ENCODE assay signal across 1 cellular context in genomic region chr19:52095172-52096014, GRCh38.
TF ChIP-seq lines count a peak whose summit lies in the region.

TSS of gene ZNF841 (minus strand) at chr19:52095765. CDS start at chr19:52084801, 10,964 bp downstream.

TF ChIP-seq in HEK293, 187 proteins besides CTCF, POLR2A, EP300 and RAD21 (continued from another document):
- TF ChIP-seq AEBP2 (tag by site-specific recombination; IDR thresholded peaks at IDR 0.05; ENCODE audit: borderline replicate concordance) (no peak), SCRT2 (tag by site-specific recombination; IDR thresholded peaks at IDR 0.05) (no peak), ZNF138 (tag by site-specific recombination; IDR thresholded peaks at IDR 0.05; ENCODE audit: borderline replicate concordance) (no peak), PRDM1 (tag by site-specific recombination; IDR thresholded peaks at IDR 0.05) (peak; percentile 48; the same call in 1 of the 2 replicates), ZNF404 (tag by site-specific recombination; IDR thresholded peaks at IDR 0.05) (no peak), ZNF211 (tag by site-specific recombination; IDR thresholded peaks at IDR 0.05; ENCODE audit: low read depth) (no peak), ZBTB1 (tag by site-specific recombination; IDR thresholded peaks at IDR 0.05) (no peak), ZNF426 (tag by site-specific recombination; IDR thresholded peaks at IDR 0.05) (no peak), ZNF398 (tag by site-specific recombination; IDR thresholded peaks at IDR 0.05) (no peak), ZNF701 (tag by site-specific recombination; IDR thresholded peaks at IDR 0.05) (no peak), ZNF776 (tag by site-specific recombination; IDR thresholded peaks at IDR 0.05; ENCODE audit: borderline replicate concordance) (no peak), ZNF19 (tag by site-specific recombination; IDR thresholded peaks at IDR 0.05; ENCODE audit: low read depth) (no peak), REPIN1 (tag by site-specific recombination; IDR thresholded peaks at IDR 0.05; ENCODE audit: low read depth) (no peak), ZNF621 (tag by site-specific recombination; IDR thresholded peaks at IDR 0.05) (no peak), ZFP3 (tag by site-specific recombination; IDR thresholded peaks at IDR 0.05; ENCODE audit: low read depth) (no peak), HOXC10 (CRISPR knock-in tag; IDR thresholded peaks at IDR 0.05) (peak; percentile 64; the same call in 1 of the 2 replicates), SCRT1 (tag by site-specific recombination; IDR thresholded peaks at IDR 0.05; ENCODE audit: borderline replicate concordance) (no peak), ZNF707 (tag by site-specific recombination; IDR thresholded peaks at IDR 0.05) (no peak)
- TF ChIP-seq, protein P1, sequence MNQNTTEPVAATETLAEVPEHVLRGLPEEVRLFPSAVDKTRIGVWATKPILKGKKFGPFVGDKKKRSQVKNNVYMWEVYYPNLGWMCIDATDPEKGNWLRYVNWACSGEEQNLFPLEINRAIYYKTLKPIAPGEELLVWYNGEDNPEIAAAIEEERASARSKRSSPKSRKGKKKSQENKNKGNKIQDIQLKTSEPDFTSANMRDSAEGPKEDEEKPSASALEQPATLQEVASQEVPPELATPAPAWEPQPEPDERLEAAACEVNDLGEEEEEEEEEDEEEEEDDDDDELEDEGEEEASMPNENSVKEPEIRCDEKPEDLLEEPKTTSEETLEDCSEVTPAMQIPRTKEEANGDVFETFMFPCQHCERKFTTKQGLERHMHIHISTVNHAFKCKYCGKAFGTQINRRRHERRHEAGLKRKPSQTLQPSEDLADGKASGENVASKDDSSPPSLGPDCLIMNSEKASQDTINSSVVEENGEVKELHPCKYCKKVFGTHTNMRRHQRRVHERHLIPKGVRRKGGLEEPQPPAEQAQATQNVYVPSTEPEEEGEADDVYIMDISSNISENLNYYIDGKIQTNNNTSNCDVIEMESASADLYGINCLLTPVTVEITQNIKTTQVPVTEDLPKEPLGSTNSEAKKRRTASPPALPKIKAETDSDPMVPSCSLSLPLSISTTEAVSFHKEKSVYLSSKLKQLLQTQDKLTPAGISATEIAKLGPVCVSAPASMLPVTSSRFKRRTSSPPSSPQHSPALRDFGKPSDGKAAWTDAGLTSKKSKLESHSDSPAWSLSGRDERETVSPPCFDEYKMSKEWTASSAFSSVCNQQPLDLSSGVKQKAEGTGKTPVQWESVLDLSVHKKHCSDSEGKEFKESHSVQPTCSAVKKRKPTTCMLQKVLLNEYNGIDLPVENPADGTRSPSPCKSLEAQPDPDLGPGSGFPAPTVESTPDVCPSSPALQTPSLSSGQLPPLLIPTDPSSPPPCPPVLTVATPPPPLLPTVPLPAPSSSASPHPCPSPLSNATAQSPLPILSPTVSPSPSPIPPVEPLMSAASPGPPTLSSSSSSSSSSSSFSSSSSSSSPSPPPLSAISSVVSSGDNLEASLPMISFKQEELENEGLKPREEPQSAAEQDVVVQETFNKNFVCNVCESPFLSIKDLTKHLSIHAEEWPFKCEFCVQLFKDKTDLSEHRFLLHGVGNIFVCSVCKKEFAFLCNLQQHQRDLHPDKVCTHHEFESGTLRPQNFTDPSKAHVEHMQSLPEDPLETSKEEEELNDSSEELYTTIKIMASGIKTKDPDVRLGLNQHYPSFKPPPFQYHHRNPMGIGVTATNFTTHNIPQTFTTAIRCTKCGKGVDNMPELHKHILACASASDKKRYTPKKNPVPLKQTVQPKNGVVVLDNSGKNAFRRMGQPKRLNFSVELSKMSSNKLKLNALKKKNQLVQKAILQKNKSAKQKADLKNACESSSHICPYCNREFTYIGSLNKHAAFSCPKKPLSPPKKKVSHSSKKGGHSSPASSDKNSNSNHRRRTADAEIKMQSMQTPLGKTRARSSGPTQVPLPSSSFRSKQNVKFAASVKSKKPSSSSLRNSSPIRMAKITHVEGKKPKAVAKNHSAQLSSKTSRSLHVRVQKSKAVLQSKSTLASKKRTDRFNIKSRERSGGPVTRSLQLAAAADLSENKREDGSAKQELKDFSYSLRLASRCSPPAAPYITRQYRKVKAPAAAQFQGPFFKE (tag by site-specific recombination; IDR thresholded peaks at IDR 0.05; ENCODE audit: borderline replicate concordance): no peak
- TF ChIP-seq, protein P2, sequence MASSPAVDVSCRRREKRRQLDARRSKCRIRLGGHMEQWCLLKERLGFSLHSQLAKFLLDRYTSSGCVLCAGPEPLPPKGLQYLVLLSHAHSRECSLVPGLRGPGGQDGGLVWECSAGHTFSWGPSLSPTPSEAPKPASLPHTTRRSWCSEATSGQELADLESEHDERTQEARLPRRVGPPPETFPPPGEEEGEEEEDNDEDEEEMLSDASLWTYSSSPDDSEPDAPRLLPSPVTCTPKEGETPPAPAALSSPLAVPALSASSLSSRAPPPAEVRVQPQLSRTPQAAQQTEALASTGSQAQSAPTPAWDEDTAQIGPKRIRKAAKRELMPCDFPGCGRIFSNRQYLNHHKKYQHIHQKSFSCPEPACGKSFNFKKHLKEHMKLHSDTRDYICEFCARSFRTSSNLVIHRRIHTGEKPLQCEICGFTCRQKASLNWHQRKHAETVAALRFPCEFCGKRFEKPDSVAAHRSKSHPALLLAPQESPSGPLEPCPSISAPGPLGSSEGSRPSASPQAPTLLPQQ (tag by site-specific recombination; IDR thresholded peaks at IDR 0.05): 0 out of 2 replicates have a peak, but pooled peaks have one; percentile 13
- TF ChIP-seq, protein P3, sequence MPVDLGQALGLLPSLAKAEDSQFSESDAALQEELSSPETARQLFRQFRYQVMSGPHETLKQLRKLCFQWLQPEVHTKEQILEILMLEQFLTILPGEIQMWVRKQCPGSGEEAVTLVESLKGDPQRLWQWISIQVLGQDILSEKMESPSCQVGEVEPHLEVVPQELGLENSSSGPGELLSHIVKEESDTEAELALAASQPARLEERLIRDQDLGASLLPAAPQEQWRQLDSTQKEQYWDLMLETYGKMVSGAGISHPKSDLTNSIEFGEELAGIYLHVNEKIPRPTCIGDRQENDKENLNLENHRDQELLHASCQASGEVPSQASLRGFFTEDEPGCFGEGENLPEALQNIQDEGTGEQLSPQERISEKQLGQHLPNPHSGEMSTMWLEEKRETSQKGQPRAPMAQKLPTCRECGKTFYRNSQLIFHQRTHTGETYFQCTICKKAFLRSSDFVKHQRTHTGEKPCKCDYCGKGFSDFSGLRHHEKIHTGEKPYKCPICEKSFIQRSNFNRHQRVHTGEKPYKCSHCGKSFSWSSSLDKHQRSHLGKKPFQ (tag by site-specific recombination; IDR thresholded peaks at IDR 0.05): no peak
- TF ChIP-seq, protein P4, sequence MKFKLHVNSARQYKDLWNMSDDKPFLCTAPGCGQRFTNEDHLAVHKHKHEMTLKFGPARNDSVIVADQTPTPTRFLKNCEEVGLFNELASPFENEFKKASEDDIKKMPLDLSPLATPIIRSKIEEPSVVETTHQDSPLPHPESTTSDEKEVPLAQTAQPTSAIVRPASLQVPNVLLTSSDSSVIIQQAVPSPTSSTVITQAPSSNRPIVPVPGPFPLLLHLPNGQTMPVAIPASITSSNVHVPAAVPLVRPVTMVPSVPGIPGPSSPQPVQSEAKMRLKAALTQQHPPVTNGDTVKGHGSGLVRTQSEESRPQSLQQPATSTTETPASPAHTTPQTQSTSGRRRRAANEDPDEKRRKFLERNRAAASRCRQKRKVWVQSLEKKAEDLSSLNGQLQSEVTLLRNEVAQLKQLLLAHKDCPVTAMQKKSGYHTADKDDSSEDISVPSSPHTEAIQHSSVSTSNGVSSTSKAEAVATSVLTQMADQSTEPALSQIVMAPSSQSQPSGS (tag by site-specific recombination; IDR thresholded peaks at IDR 0.05; ENCODE audit: low read depth): no peak
TF ChIP-seq in HEK293: peak in this region for 28.
